Comparison of ENCODE assay signal across 2 cellular contexts in the genomic region with DNA sequence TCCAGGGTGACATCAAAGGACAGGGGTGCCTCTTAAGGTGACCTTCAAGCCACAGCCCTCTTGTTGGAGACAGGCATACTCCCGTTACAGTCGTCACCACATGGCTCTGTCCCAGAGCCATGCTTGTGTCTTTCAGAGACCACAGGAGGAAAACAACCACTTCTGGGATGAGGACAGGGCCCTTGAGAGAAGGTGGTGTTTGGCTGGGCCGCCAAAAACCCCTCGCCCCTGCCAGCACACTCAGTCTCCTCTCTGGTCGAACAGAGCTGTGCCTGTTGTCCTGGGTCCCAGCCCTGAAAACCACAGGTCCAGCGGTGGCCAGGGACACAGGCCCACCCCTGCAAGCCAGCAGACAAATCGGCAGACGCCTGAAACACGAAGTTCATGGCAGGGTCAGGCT. TPM values are rescaled to one million over a fixed set of nuclear protein-coding genes. Genes with fewer than 3 reads are reported as not detected.
"Had no signal": no experiment of that assay in that cellular context is flagged by ENCODE, and none has a peak within 500 bp of the region (broad histone marks: within the 10 kb centered on the region; RNA-seq: fewer than 3 reads in every experiment).

No MANE protein-coding gene starts in this region.

RNA-seq across cellular contexts. Expression of gene ROPN1B, which starts 44.7 kb away (rescaled TPM):
- total RNA-seq: G401, GM12878 had no signal
- polyA plus RNA-seq: GM12878 had no signal
